In the genomic region with DNA sequence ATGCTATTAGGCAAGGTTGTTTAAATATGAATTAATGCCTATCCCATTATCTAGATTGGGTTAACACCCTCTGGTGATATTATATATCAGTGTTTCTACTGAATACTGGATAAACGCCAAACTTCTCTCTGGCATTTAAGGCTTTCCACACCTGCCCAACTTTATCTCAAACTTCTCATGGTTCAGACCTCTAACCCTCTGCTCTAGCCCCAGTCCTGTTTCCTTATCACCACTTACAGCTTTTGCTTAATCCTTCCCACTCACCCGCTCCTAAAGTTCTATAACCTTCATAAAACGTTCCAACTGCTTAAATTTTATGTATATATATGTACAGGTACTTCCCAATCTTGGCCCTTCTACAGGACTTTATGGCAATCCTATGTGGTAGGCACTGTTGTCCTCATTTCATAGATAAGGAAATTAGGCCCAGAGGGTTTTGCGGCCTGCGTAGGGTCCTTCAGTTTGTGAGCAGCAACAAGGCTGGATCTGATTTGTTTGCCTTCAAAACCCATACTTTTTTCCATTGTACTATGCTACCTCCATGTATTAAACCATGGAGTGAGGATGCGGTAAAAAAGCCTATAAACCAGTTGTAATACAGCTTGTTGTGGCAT, we compare ENCODE assay signal across 8 cellular contexts. TPM values are rescaled to one million over a fixed set of nuclear protein-coding genes. Genes with fewer than 3 reads are reported as not detected.
A peak's percentile ranks its signal among the peaks of the same experiment; 100 is the strongest.
DNase-seq lines count a peak whose midpoint lies in the region; ATAC-seq, FAIRE-seq and TF ChIP-seq lines count a peak whose summit lies in the region.

No MANE protein-coding gene starts in this region.

- H3K4me3 ChIP-seq in HepG2 (replicated peaks in 1 of 3; ENCODE audit: insufficient read depth in 1 of 3, low read depth in 2 of 3, low read length in 3 of 3) (peak overlapping the region; percentile 60 to 97 (median 85)), transverse colon (peak overlapping the region in 3 of 4 donors; percentile 57 to 82 (median 81))

- TF ChIP-seq CTCF in HepG2 (CRISPR knock-in tag; IDR thresholded peaks at IDR 0.05) (no peak), transverse colon (IDR thresholded peaks at IDR 0.05) (no peak)

- H2AFZ ChIP-seq in HepG2 (ENCODE audit: low read length) = no peak overlapping the region

- H3K4me3 Mint-ChIP-seq in activated T-cell treated with anti-CD3 and anti-CD28 coated beads, Interleukin-2, amount 50 U/mL, for 72 hours = peak overlapping the region; percentile 84 to 89
- H3K4me3 Mint-ChIP-seq in activated T-helper 2 cell treated with anti-CD3 and anti-CD28 coated beads, Interferon-gamma antibody, Interleukin-2, Interleukin-4, amounts not matched to agents 10 μg/mL and 5 μg/mL and 100 μg/mL, durations not matched to agents 14 hours and 24 hours and 36 hours (ENCODE audit: low read depth) = peak overlapping the region; percentile 91

- no peaks in the 10 kb centered on the region for H3K9me3 ChIP-seq in HepG2 (ENCODE audit: low read length)
- H3K9me3 ChIP-seq in transverse colon = no peaks in the 10 kb centered on the region

- H3K9ac ChIP-seq in HepG2 (ENCODE audit: insufficient read depth, low read depth, low read length) = peak overlapping the region; percentile 79

- H3K4me1 ChIP-seq in HepG2 (ENCODE audit: insufficient read depth, low read length) (peaks cover 35% of the 10 kb centered on the region), transverse colon (peaks cover 0 to 32% (median 28%) of the 10 kb centered on the region in 4 donors)

- no peaks in the 10 kb centered on the region for H3K9me3 Mint-ChIP-seq in activated T-cell treated with anti-CD3 and anti-CD28 coated beads, Interleukin-2, amount 50 U/mL, for 72 hours
- no peaks in the 10 kb centered on the region for H3K9me3 Mint-ChIP-seq in activated T-helper 2 cell treated with anti-CD3 and anti-CD28 coated beads, Interferon-gamma antibody, Interleukin-2, Interleukin-4, amounts not matched to agents 10 μg/mL and 5 μg/mL and 100 μg/mL, durations not matched to agents 14 hours and 24 hours and 36 hours

- H4K20me1 ChIP-seq in HepG2 (ENCODE audit: insufficient read depth, low read length) = no peaks in the 10 kb centered on the region

- H3K36me3 Mint-ChIP-seq in activated T-cell treated with anti-CD3 and anti-CD28 coated beads, Interleukin-2, amount 50 U/mL, for 72 hours (ENCODE audit: insufficient read depth in 2 of 2) = peaks cover 2 to 5% of the 10 kb centered on the region in 2 donors
- H3K36me3 Mint-ChIP-seq in activated T-helper 2 cell treated with anti-CD3 and anti-CD28 coated beads, Interferon-gamma antibody, Interleukin-2, Interleukin-4, amounts not matched to agents 10 μg/mL and 5 μg/mL and 100 μg/mL, durations not matched to agents 14 hours and 24 hours and 36 hours (ENCODE audit: low read depth) = peaks cover 9% of the 10 kb centered on the region

- in situ Hi-C loops in HepG2 (cut with HindIII; ENCODE audit: extremely low pct_ligation_motif_present, low pct_unique_long_range_greater_than_20kb) (loop anchor here (5.0 kb wide), 1 partner anchor 35 kb away; no protein-coding TSS in a partner anchor), transverse colon (cut with MboI; ENCODE audit: low pct_ligation_motif_present in 1 of 4, low pct_unique_long_range_greater_than_20kb in 1 of 4, low sequenced_read_pairs in 3 of 4) (no loop called here)

- H3K4me2 ChIP-seq in HepG2 (ENCODE audit: low read depth, low read length) = peak overlapping the region; percentile 88

- peaks cover 31% of the 10 kb centered on the region for H3K79me2 ChIP-seq in HepG2 (ENCODE audit: insufficient read depth, low read length)

- TF ChIP-seq POLR2A in HepG2 (IDR thresholded peaks at IDR 0.05; ENCODE audit: insufficient read depth in 1 of 2, low read depth in 2 of 2, low read length in 2 of 2) (no peak), transverse colon (IDR thresholded peaks at IDR 0.05) (no peak)

- peaks cover 43% of the 10 kb centered on the region for H3K4me1 Mint-ChIP-seq in activated T-cell treated with anti-CD3 and anti-CD28 coated beads, Interleukin-2, amount 50 U/mL, for 72 hours (ENCODE audit: low read depth)
- H3K4me1 Mint-ChIP-seq in activated T-helper 2 cell treated with anti-CD3 and anti-CD28 coated beads, Interferon-gamma antibody, Interleukin-2, Interleukin-4, amounts not matched to agents 10 μg/mL and 5 μg/mL and 100 μg/mL, durations not matched to agents 14 hours and 24 hours and 36 hours (ENCODE audit: low read depth) = peaks cover 24% of the 10 kb centered on the region

- TF ChIP-seq RAD21 in HepG2 (CRISPR knock-in tag; IDR thresholded peaks at IDR 0.05) = no peak

- ATAC-seq in activated T-cell treated with anti-CD3 and anti-CD28 coated beads, Interleukin-2, amount 50 U/mL, for 72 hours (replicated peaks in 1 of 2) = no peak
- ATAC-seq in HepG2 = no peak
- no peak for ATAC-seq in GM21381 (IDR thresholded peaks at IDR 0.05; ENCODE audit: unreplicated experiment)

- no peak for TF ChIP-seq EP300 in HepG2 (IDR thresholded peaks at IDR 0.05; ENCODE audit: low read depth in 2 of 2, low read length in 2 of 2)
- no peak for TF ChIP-seq EP300 in HepG2 (CRISPR knock-in tag; IDR thresholded peaks at IDR 0.05; ENCODE audit: borderline replicate concordance)
- TF ChIP-seq EP300 in transverse colon (IDR thresholded peaks at IDR 0.05; ENCODE audit: low read depth) = no peak

- no peak for FAIRE-seq in HepG2 (lab: Jason Lieb, UNC)

- H3K27me3 ChIP-seq in HepG2 (ENCODE audit: control insufficient read depth in 1 of 2, insufficient read depth in 2 of 2, low read length in 2 of 2) = no peaks in the 10 kb centered on the region; a peak in 1 of 5 replicates
- H3K27me3 ChIP-seq in transverse colon = no peaks in the 10 kb centered on the region

- intact Hi-C loops in activated T-helper 2 cell treated with anti-CD3 and anti-CD28 coated beads, Interferon-gamma antibody, Interleukin-2, Interleukin-4, amounts not matched to agents 10 μg/mL and 5 μg/mL and 100 μg/mL, durations not matched to agents 14 hours and 24 hours and 36 hours (cut with micrococcal nuclease) = loop anchor here (5.0 kb wide), 1 partner anchor 75 kb away; a partner anchor contains a TSS
- intact Hi-C loops in HepG2 (cut with micrococcal nuclease; ENCODE audit: unreplicated experiment) (no loop called here), transverse colon (cut with DNase I; ENCODE audit: low total_unique reads) (no loop called here)

- POLR2A ChIA-PET in HepG2 (lab: Yijun Ruan, JAX) = interaction anchor here (2.3 to 4.1 kb wide), 4 partner anchors 37 to 91 kb away, joined by 16 to 52 read pairs (median 31); a partner anchor contains a TSS

- no peaks in the 10 kb centered on the region for H3K27me3 Mint-ChIP-seq in activated T-cell treated with anti-CD3 and anti-CD28 coated beads, Interleukin-2, amount 50 U/mL, for 72 hours (ENCODE audit: low read depth)
- H3K27me3 Mint-ChIP-seq in activated T-helper 2 cell treated with anti-CD3 and anti-CD28 coated beads, Interferon-gamma antibody, Interleukin-2, Interleukin-4, amounts not matched to agents 10 μg/mL and 5 μg/mL and 100 μg/mL, durations not matched to agents 14 hours and 24 hours and 36 hours (ENCODE audit: low read depth) = no peaks in the 10 kb centered on the region

- BruUV-seq in HepG2 (replicated peaks; lab: Mats Ljungman, UMichigan) = TSS peak; percentile 63

- DNase-seq in activated T-cell treated with anti-CD3 and anti-CD28 coated beads, Interleukin-2, amount 50 U/mL, for 72 hours = no peak
- DNase-seq in activated T-cell treated with anti-CD3 and anti-CD28 coated beads for 4 hours = no peak
- no peak for DNase-seq in activated T-helper 2 cell treated with anti-CD3 and anti-CD28 coated beads, Interferon-gamma antibody, Interleukin-2, Interleukin-4, amounts not matched to agents 10 μg/mL and 5 μg/mL and 100 μg/mL, durations not matched to agents 14 hours and 24 hours and 36 hours (ENCODE audit: low spot score)
- DNase-seq in HepG2 (ENCODE audit: low spot score) = no peak
- DNase-seq in transverse colon = no peak
- no peak for DNase-seq in NCI-H2196 treated with DMSO at 0.1 percent for 48 hours (lab: John Stamatoyannopoulos, UW; ENCODE audit: unreplicated experiment)
- DNase-seq in NCI-H2107 treated with DMSO at 0.1 percent for 48 hours (lab: John Stamatoyannopoulos, UW; ENCODE audit: unreplicated experiment) = no peak

- CTCF ChIA-PET in HepG2 (lab: Yijun Ruan, JAX; ENCODE audit: low intra/inter-chr PET ratio, low total read pairs) = no interaction called here

- peak overlapping the region; percentile 92 for H3K27ac Mint-ChIP-seq in activated T-cell treated with anti-CD3 and anti-CD28 coated beads, Interleukin-2, amount 50 U/mL, for 72 hours
- H3K27ac Mint-ChIP-seq in activated T-helper 2 cell treated with anti-CD3 and anti-CD28 coated beads, Interferon-gamma antibody, Interleukin-2, Interleukin-4, amounts not matched to agents 10 μg/mL and 5 μg/mL and 100 μg/mL, durations not matched to agents 14 hours and 24 hours and 36 hours = peak overlapping the region; percentile 84

- peaks cover 2 to 6% of the 10 kb centered on the region in 2 experiments; a peak in 4 of 5 replicates for H3K36me3 ChIP-seq in HepG2 (replicated peaks in 1 of 2; ENCODE audit: control insufficient read depth in 1 of 2, insufficient read depth in 2 of 2, low read length in 2 of 2)
- H3K36me3 ChIP-seq in transverse colon = no peaks in the 10 kb centered on the region

- H3K27ac ChIP-seq in HepG2 (ENCODE audit: extremely low read length, insufficient read depth, low read length) (no peak overlapping the region), transverse colon (peak overlapping the region; percentile 92 to 96 (median 94))

- WGBS in HepG2 (ENCODE audit: low lambda C conversion rate) = 43% methylated on average over 6 of the region's 6 CpGs
- 47 to 56% methylated on average over 6 of the region's 6 CpGs for WGBS in transverse colon (ENCODE audit: low coverage in 1 of 2), 2 donors

RNA-seq across cellular contexts. Expression of a gene that starts 1.2 kb away (rescaled TPM):
- total RNA-seq in activated T-cell treated with anti-CD3 and anti-CD28 coated beads, Interleukin-2, amount 50 U/mL, for 72 hours = 10 to 100 TPM; 28.3 to 29.0 TPM
- 30.9 and 34.0 TPM in 2 replicates for total RNA-seq in activated T-helper 2 cell treated with anti-CD3 and anti-CD28 coated beads, Interferon-gamma antibody, Interleukin-2, Interleukin-4, amounts not matched to agents 10 μg/mL and 5 μg/mL and 100 μg/mL, durations not matched to agents 14 hours and 24 hours and 36 hours
- total RNA-seq in HepG2 (2016; rRNA removed; fragmentation: Illumina TruSeq; extraction: Trizol) = 22.1 and 44.5 TPM in 2 replicates
- 15.6 and 16.1 TPM in 2 replicates for total RNA-seq in HepG2 (2016; cell fraction: cytosol; rRNA removed; fragmentation: Illumina TruSeq; extraction: Trizol; ENCODE audit: low read depth)
- 19.8 and 46.9 TPM in 2 replicates for total RNA-seq in HepG2 (2016; cell fraction: insoluble cytoplasmic fraction; rRNA removed; fragmentation: Illumina TruSeq; extraction: Trizol)
- total RNA-seq in HepG2 (2016; cell fraction: membrane; rRNA removed; fragmentation: Illumina TruSeq; extraction: Trizol) = 25.0 and 25.2 TPM in 2 replicates
- total RNA-seq in HepG2 (2016; cell fraction: nucleus; rRNA removed; fragmentation: Illumina TruSeq; extraction: Trizol) = 47.0 and 56.7 TPM in 2 replicates
- 62.7 and 64.3 TPM in 2 replicates for polyA plus RNA-seq in HepG2 (2011; rRNA removed)
- polyA plus RNA-seq in HepG2 (2011; cell fraction: cytosol; rRNA removed) = 50.0 and 61.5 TPM in 2 replicates
- polyA plus RNA-seq in HepG2 (2011; cell fraction: nucleus; rRNA removed) = 28.8 and 35.4 TPM in 2 replicates
- polyA plus RNA-seq in HepG2 (2012) = 34.6 and 45.3 TPM in 2 replicates
- 12.9 and 13.6 TPM in 2 replicates for polyA plus RNA-seq in HepG2 (2016; cell fraction: cytosol; fragmentation: Illumina TruSeq; extraction: Trizol; ENCODE audit: low read depth)
- polyA plus RNA-seq in HepG2 (2016; cell fraction: insoluble cytoplasmic fraction; fragmentation: Illumina TruSeq; extraction: Trizol; ENCODE audit: low read depth) = 25.6 and 31.4 TPM in 2 replicates
- 26.7 TPM in 2 replicates for polyA plus RNA-seq in HepG2 (2016; cell fraction: membrane; fragmentation: Illumina TruSeq; extraction: Trizol; ENCODE audit: low read depth)
- polyA plus RNA-seq in HepG2 (2016; cell fraction: nucleus; fragmentation: Illumina TruSeq; extraction: Trizol; ENCODE audit: insufficient read depth, low read depth) = 89.0 and 95.4 TPM in 2 replicates
- 92.1 and 114 TPM in 2 replicates for polyA minus RNA-seq in HepG2 (2011; rRNA and poly(A)+ RNA removed; ENCODE audit: low replicate concordance)
- 27.7 TPM in 2 replicates for polyA minus RNA-seq in HepG2 (2011; cell fraction: cytosol; rRNA and poly(A)+ RNA removed)
- 34.9 and 49.9 TPM in 2 replicates for polyA minus RNA-seq in HepG2 (2011; cell fraction: nucleus; rRNA and poly(A)+ RNA removed)
- total RNA-seq in transverse colon = 100 to 1,000 TPM in 3 of 4 donors, 10 to 100 TPM in 1; 56.1 to 271 (median 111) TPM

RNA-seq across cellular contexts. Expression of a gene that starts 43.5 kb away (rescaled TPM):
- 1 to 10 TPM; 4.0 to 6.6 TPM for total RNA-seq in activated T-cell treated with anti-CD3 and anti-CD28 coated beads, Interleukin-2, amount 50 U/mL, for 72 hours
- total RNA-seq in activated T-helper 2 cell treated with anti-CD3 and anti-CD28 coated beads, Interferon-gamma antibody, Interleukin-2, Interleukin-4, amounts not matched to agents 10 μg/mL and 5 μg/mL and 100 μg/mL, durations not matched to agents 14 hours and 24 hours and 36 hours = 2.5 and 2.6 TPM in 2 replicates
- total RNA-seq in HepG2 (2016; rRNA removed; fragmentation: Illumina TruSeq; extraction: Trizol) = 8.2 and 18.2 TPM in 2 replicates
- total RNA-seq in HepG2 (2016; cell fraction: cytosol; rRNA removed; fragmentation: Illumina TruSeq; extraction: Trizol; ENCODE audit: low read depth) = 2.7 and 2.8 TPM in 2 replicates
- 8.4 and 18.7 TPM in 2 replicates for total RNA-seq in HepG2 (2016; cell fraction: insoluble cytoplasmic fraction; rRNA removed; fragmentation: Illumina TruSeq; extraction: Trizol)
- total RNA-seq in HepG2 (2016; cell fraction: membrane; rRNA removed; fragmentation: Illumina TruSeq; extraction: Trizol) = 3.2 and 3.7 TPM in 2 replicates
- 17.9 and 19.4 TPM in 2 replicates for total RNA-seq in HepG2 (2016; cell fraction: nucleus; rRNA removed; fragmentation: Illumina TruSeq; extraction: Trizol)
- polyA plus RNA-seq in HepG2 (2011; rRNA removed) = 14.5 and 23.3 TPM in 2 replicates
- polyA plus RNA-seq in HepG2 (2011; cell fraction: cytosol; rRNA removed) = 9.6 and 18.5 TPM in 2 replicates
- polyA plus RNA-seq in HepG2 (2011; cell fraction: nucleus; rRNA removed) = 14.4 and 22.0 TPM in 2 replicates
- polyA plus RNA-seq in HepG2 (2012) = 9.8 and 10.0 TPM in 2 replicates
- polyA plus RNA-seq in HepG2 (2016; cell fraction: cytosol; fragmentation: Illumina TruSeq; extraction: Trizol; ENCODE audit: low read depth) = 0.91 and 1.0 TPM in 2 replicates
- polyA plus RNA-seq in HepG2 (2016; cell fraction: insoluble cytoplasmic fraction; fragmentation: Illumina TruSeq; extraction: Trizol; ENCODE audit: low read depth) = 6.4 and 6.7 TPM in 2 replicates
- 1.8 and 2.2 TPM in 2 replicates for polyA plus RNA-seq in HepG2 (2016; cell fraction: membrane; fragmentation: Illumina TruSeq; extraction: Trizol; ENCODE audit: low read depth)
- 26.0 and 30.9 TPM in 2 replicates for polyA plus RNA-seq in HepG2 (2016; cell fraction: nucleus; fragmentation: Illumina TruSeq; extraction: Trizol; ENCODE audit: insufficient read depth, low read depth)
- 3.8 and 12.0 TPM in 2 replicates for polyA minus RNA-seq in HepG2 (2011; rRNA and poly(A)+ RNA removed; ENCODE audit: low replicate concordance)
- 7.0 and 14.3 TPM in 2 replicates for polyA minus RNA-seq in HepG2 (2011; cell fraction: cytosol; rRNA and poly(A)+ RNA removed)
- polyA minus RNA-seq in HepG2 (2011; cell fraction: nucleus; rRNA and poly(A)+ RNA removed) = 14.0 and 26.4 TPM in 2 replicates
- 100 to 1,000 TPM; 103 to 191 (median 117) TPM for total RNA-seq in transverse colon

RNA-seq across cellular contexts. Expression of a gene that starts 46.4 kb away (rescaled TPM):
- total RNA-seq in activated T-cell treated with anti-CD3 and anti-CD28 coated beads, Interleukin-2, amount 50 U/mL, for 72 hours = 10 to 100 TPM; 44.9 to 45.7 TPM
- 104 and 112 TPM in 2 replicates for total RNA-seq in activated T-helper 2 cell treated with anti-CD3 and anti-CD28 coated beads, Interferon-gamma antibody, Interleukin-2, Interleukin-4, amounts not matched to agents 10 μg/mL and 5 μg/mL and 100 μg/mL, durations not matched to agents 14 hours and 24 hours and 36 hours
- 130 and 190 TPM in 2 replicates for total RNA-seq in HepG2 (2016; rRNA removed; fragmentation: Illumina TruSeq; extraction: Trizol)
- 38.0 and 40.3 TPM in 2 replicates for total RNA-seq in HepG2 (2016; cell fraction: cytosol; rRNA removed; fragmentation: Illumina TruSeq; extraction: Trizol; ENCODE audit: low read depth)
- 130 and 206 TPM in 2 replicates for total RNA-seq in HepG2 (2016; cell fraction: insoluble cytoplasmic fraction; rRNA removed; fragmentation: Illumina TruSeq; extraction: Trizol)
- total RNA-seq in HepG2 (2016; cell fraction: membrane; rRNA removed; fragmentation: Illumina TruSeq; extraction: Trizol) = 62.9 and 63.2 TPM in 2 replicates
- total RNA-seq in HepG2 (2016; cell fraction: nucleus; rRNA removed; fragmentation: Illumina TruSeq; extraction: Trizol) = 52.9 and 57.8 TPM in 2 replicates
- polyA plus RNA-seq in HepG2 (2011; rRNA removed) = 57.7 and 76.3 TPM in 2 replicates
- 64.6 and 65.8 TPM in 2 replicates for polyA plus RNA-seq in HepG2 (2011; cell fraction: cytosol; rRNA removed)
- 29.6 and 30.6 TPM in 2 replicates for polyA plus RNA-seq in HepG2 (2011; cell fraction: nucleus; rRNA removed)
- 77.8 and 90.4 TPM in 2 replicates for polyA plus RNA-seq in HepG2 (2012)
- 33.8 and 36.4 TPM in 2 replicates for polyA plus RNA-seq in HepG2 (2016; cell fraction: cytosol; fragmentation: Illumina TruSeq; extraction: Trizol; ENCODE audit: low read depth)
- 134 and 149 TPM in 2 replicates for polyA plus RNA-seq in HepG2 (2016; cell fraction: insoluble cytoplasmic fraction; fragmentation: Illumina TruSeq; extraction: Trizol; ENCODE audit: low read depth)
- polyA plus RNA-seq in HepG2 (2016; cell fraction: membrane; fragmentation: Illumina TruSeq; extraction: Trizol; ENCODE audit: low read depth) = 37.6 and 40.6 TPM in 2 replicates
- polyA plus RNA-seq in HepG2 (2016; cell fraction: nucleus; fragmentation: Illumina TruSeq; extraction: Trizol; ENCODE audit: insufficient read depth, low read depth) = 54.7 and 59.5 TPM in 2 replicates
- 28.0 and 64.6 TPM in 2 replicates for polyA minus RNA-seq in HepG2 (2011; rRNA and poly(A)+ RNA removed; ENCODE audit: low replicate concordance)
- polyA minus RNA-seq in HepG2 (2011; cell fraction: cytosol; rRNA and poly(A)+ RNA removed) = 16.4 and 18.5 TPM in 2 replicates
- polyA minus RNA-seq in HepG2 (2011; cell fraction: nucleus; rRNA and poly(A)+ RNA removed) = 29.6 and 33.3 TPM in 2 replicates
- total RNA-seq in transverse colon = 10 to 100 TPM in 3 of 4 donors, 1 to 10 TPM in 1; 5.6 to 30.6 (median 26.6) TPM

RNA-seq across cellular contexts. Expression of a gene that starts 46.6 kb away (rescaled TPM):
- 100 to 1,000 TPM; 296 to 348 TPM for total RNA-seq in activated T-cell treated with anti-CD3 and anti-CD28 coated beads, Interleukin-2, amount 50 U/mL, for 72 hours
- 381 and 391 TPM in 2 replicates for total RNA-seq in activated T-helper 2 cell treated with anti-CD3 and anti-CD28 coated beads, Interferon-gamma antibody, Interleukin-2, Interleukin-4, amounts not matched to agents 10 μg/mL and 5 μg/mL and 100 μg/mL, durations not matched to agents 14 hours and 24 hours and 36 hours
- total RNA-seq in HepG2 (2016; rRNA removed; fragmentation: Illumina TruSeq; extraction: Trizol) (291 and 394 TPM in 2 replicates), transverse colon (100 to 1,000 TPM; 196 to 402 (median 263) TPM)
- total RNA-seq in HepG2 (2016; cell fraction: cytosol; rRNA removed; fragmentation: Illumina TruSeq; extraction: Trizol; ENCODE audit: low read depth) = 224 and 243 TPM in 2 replicates
- total RNA-seq in HepG2 (2016; cell fraction: insoluble cytoplasmic fraction; rRNA removed; fragmentation: Illumina TruSeq; extraction: Trizol) = 284 and 404 TPM in 2 replicates
- 358 and 365 TPM in 2 replicates for total RNA-seq in HepG2 (2016; cell fraction: membrane; rRNA removed; fragmentation: Illumina TruSeq; extraction: Trizol)
- total RNA-seq in HepG2 (2016; cell fraction: nucleus; rRNA removed; fragmentation: Illumina TruSeq; extraction: Trizol) = 232 and 256 TPM in 2 replicates
- 425 and 468 TPM in 2 replicates for polyA plus RNA-seq in HepG2 (2011; rRNA removed)
- polyA plus RNA-seq in HepG2 (2011; cell fraction: cytosol; rRNA removed) = 471 and 553 TPM in 2 replicates
- 362 and 507 TPM in 2 replicates for polyA plus RNA-seq in HepG2 (2011; cell fraction: nucleus; rRNA removed)
- 214 and 248 TPM in 2 replicates for polyA plus RNA-seq in HepG2 (2012)
- 212 and 232 TPM in 2 replicates for polyA plus RNA-seq in HepG2 (2016; cell fraction: cytosol; fragmentation: Illumina TruSeq; extraction: Trizol; ENCODE audit: low read depth)
- 290 and 308 TPM in 2 replicates for polyA plus RNA-seq in HepG2 (2016; cell fraction: insoluble cytoplasmic fraction; fragmentation: Illumina TruSeq; extraction: Trizol; ENCODE audit: low read depth)
- 313 and 326 TPM in 2 replicates for polyA plus RNA-seq in HepG2 (2016; cell fraction: membrane; fragmentation: Illumina TruSeq; extraction: Trizol; ENCODE audit: low read depth)
- 428 and 438 TPM in 2 replicates for polyA plus RNA-seq in HepG2 (2016; cell fraction: nucleus; fragmentation: Illumina TruSeq; extraction: Trizol; ENCODE audit: insufficient read depth, low read depth)
- polyA minus RNA-seq in HepG2 (2011; rRNA and poly(A)+ RNA removed; ENCODE audit: low replicate concordance) = 299 and 308 TPM in 2 replicates
- 80.4 and 95.3 TPM in 2 replicates for polyA minus RNA-seq in HepG2 (2011; cell fraction: cytosol; rRNA and poly(A)+ RNA removed)
- polyA minus RNA-seq in HepG2 (2011; cell fraction: nucleus; rRNA and poly(A)+ RNA removed) = 135 and 142 TPM in 2 replicates
